In genomic region chr2:219269362-219270054, GRCh38 we compare ENCODE assay signal across 1 cellular context.
TF ChIP-seq lines count a peak whose summit lies in the region.

No MANE protein-coding gene starts in this region.

TF ChIP-seq in endothelial cell of umbilical vein, 7 proteins besides CTCF, POLR2A, EP300 and RAD21:
- TF ChIP-seq GATA2 (IDR thresholded peaks at IDR 0.05; ENCODE audit: insufficient read depth, insufficient read length, low read depth, low read length) = no peak
- TF ChIP-seq MAX (IDR thresholded peaks at IDR 0.05; ENCODE audit: insufficient read depth, insufficient read length) = no peak
- no peak for TF ChIP-seq MYC (IDR thresholded peaks at IDR 0.05; ENCODE audit: low read depth, low read length)
- TF ChIP-seq POLR2AphosphoS5 (IDR thresholded peaks at IDR 0.05; ENCODE audit: insufficient read depth, low read depth, low read length) = no peak
- no peak for TF ChIP-seq EZH2 (IDR thresholded peaks at IDR 0.05; ENCODE audit: borderline replicate concordance, low read depth, low read length, severe bottlenecking)
